9 cellular contexts compared by ENCODE assay signal in genomic region chr15:60804986-60805949, GRCh38.
A peak's percentile ranks its signal among the peaks of the same experiment; 100 is the strongest.
DNase-seq lines count a peak whose midpoint lies in the region; ATAC-seq and TF ChIP-seq lines count a peak whose summit lies in the region.
"Had no signal": no experiment of that assay in that cellular context is flagged by ENCODE, and none has a peak within 500 bp of the region (broad histone marks: within the 10 kb centered on the region; RNA-seq: fewer than 3 reads in every experiment).

No MANE protein-coding gene starts in this region.

- peaks cover 31% of the 10 kb centered on the region for H3K4me1 ChIP-seq in HUES6 (ENCODE audit: control insufficient read depth, insufficient read depth, low read length)
- no peaks in the 10 kb centered on the region for H3K4me1 ChIP-seq in RWPE2 (ENCODE audit: insufficient read depth, poor library complexity, severe bottlenecking)
- peaks cover 6% of the 10 kb centered on the region for H3K4me1 ChIP-seq in foreskin keratinocyte

- H3K9me3 ChIP-seq in HUES6 (ENCODE audit: control insufficient read depth, insufficient read depth, low read depth, low read length), result no peaks in the 10 kb centered on the region
- H3K9me3 ChIP-seq in RWPE2 (ENCODE audit: severe bottlenecking), result no peaks in the 10 kb centered on the region

- TF ChIP-seq CTCF in RWPE2 (IDR thresholded peaks at IDR 0.05; ENCODE audit: poor library complexity, severe bottlenecking) (no peak), foreskin keratinocyte (conservative IDR thresholded peaks at IDR 0.05) (no peak)

- H3K36me3 ChIP-seq in HUES6 (ENCODE audit: control insufficient read depth, insufficient read depth, low read length) (no peaks in the 10 kb centered on the region), RWPE2 (ENCODE audit: low read depth) (no peaks in the 10 kb centered on the region)

- DNase-seq in RWPE2 (ENCODE audit: low spot score), result no peak
- peak; percentile 63 to 81 for DNase-seq in foreskin keratinocyte
- peak; percentile 56 for DNase-seq in skeletal muscle cell (ENCODE audit: low read depth)
- DNase-seq in NCI-H1048 (lab: John Stamatoyannopoulos, UW), result no peak
- DNase-seq in erythroblast (lab: John Stamatoyannopoulos, UW), result no peak
- DNase-seq: activated B cell treated with CpG ODN at 0.5 μM for 24 hours had no signal

- no peak overlapping the region for H3K9ac ChIP-seq in HUES6 (ENCODE audit: low read length)

- no peak overlapping the region for H3K4me3 ChIP-seq in HUES6 (ENCODE audit: low read depth, low read length)
- H3K4me3 ChIP-seq in RWPE2 (ENCODE audit: severe bottlenecking), result no peak overlapping the region
- H3K4me3 ChIP-seq in skeletal muscle cell (ENCODE audit: low read depth, low read length), result no peak overlapping the region
- H3K4me3 ChIP-seq: smooth muscle cell had no signal

- H3K27me3 ChIP-seq in HUES6 (ENCODE audit: control insufficient read depth, insufficient read depth, low read length) (no peaks in the 10 kb centered on the region), RWPE2 (ENCODE audit: insufficient read depth, poor library complexity, severe bottlenecking) (peaks cover 12% of the 10 kb centered on the region), foreskin keratinocyte (peaks cover 20% of the 10 kb centered on the region)

- TF ChIP-seq POLR2A in erythroblast (IDR thresholded peaks at IDR 0.05; ENCODE audit: low read length), result no peak

- ATAC-seq in RWPE2 (ENCODE audit: low read depth) (peak; percentile 53; the same call in 2 of the 3 replicates), foreskin keratinocyte (peak; percentile 99), GM21737 (IDR thresholded peaks at IDR 0.05; ENCODE audit: unreplicated experiment) (no peak)

- peak overlapping the region; percentile 58 for H3K27ac ChIP-seq in HUES6 (ENCODE audit: low read depth, low read length)
- H3K27ac ChIP-seq in RWPE2 (ENCODE audit: poor library complexity, severe bottlenecking), result no peak overlapping the region
- peak overlapping the region; percentile 61 for H3K27ac ChIP-seq in foreskin keratinocyte

Comparison
In these comparisons a context has a peak if more than half of its experiments do, and no peak if none do; other contexts are left out.
1. DNase-seq: peak in foreskin keratinocyte (2 of 2) and skeletal muscle cell (single experiment); none in RWPE2 (single experiment), NCI-H1048 (single experiment) and erythroblast (0 of 2).